In the genomic region with DNA sequence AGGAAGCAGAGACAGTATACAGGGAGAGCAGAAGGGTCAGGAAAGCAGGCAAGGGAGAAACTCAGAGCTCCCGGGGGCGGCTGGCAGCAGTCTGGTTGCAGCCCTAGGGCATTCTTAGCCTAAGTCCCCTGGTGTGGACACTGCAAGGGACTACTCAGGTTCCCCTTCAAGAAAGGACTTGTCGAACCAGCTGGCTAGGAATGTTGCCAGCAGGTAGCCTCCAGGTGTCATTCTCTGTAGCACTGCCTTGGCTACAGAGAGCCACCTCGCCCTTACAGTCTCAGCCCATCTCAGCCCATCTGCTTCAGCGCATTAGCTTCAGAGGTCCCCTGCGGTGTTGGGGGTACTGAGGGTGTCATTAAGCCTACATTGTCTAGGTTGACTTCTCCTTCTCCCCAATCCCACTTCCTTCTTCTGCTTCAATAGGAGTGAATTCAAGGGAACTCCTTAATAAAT, we compare ENCODE assay signal across 10 cellular contexts. TPM values are rescaled to one million over a fixed set of nuclear protein-coding genes. Genes with fewer than 3 reads are reported as not detected.
DNase-seq lines count a peak whose midpoint lies in the region; ATAC-seq and TF ChIP-seq lines count a peak whose summit lies in the region.
"Had no signal": no experiment of that assay in that cellular context is flagged by ENCODE, and none has a peak within 500 bp of the region (broad histone marks: within the 10 kb centered on the region; RNA-seq: fewer than 3 reads in every experiment).

No MANE protein-coding gene starts in this region.

- peak overlapping the region; percentile 95 for H4K8ac ChIP-seq in mesenchymal stem cell (ENCODE audit: low read length)

- H3K4me2 ChIP-seq in mesenchymal stem cell (ENCODE audit: low read length, poor library complexity, severe bottlenecking) = no peak overlapping the region

- CTCF ChIA-PET in activated CD8-positive, alpha-beta T cell treated with anti-CD3 and anti-CD28 coated beads for 36 hours (lab: Charles Lee) = interaction anchor here (0.8 to 3.0 kb wide), 4 partner anchors 12 to 124 kb away, joined by 3 to 17 read pairs (median 6); no protein-coding TSS in a partner anchor

- H2BK120ac ChIP-seq in mesenchymal stem cell (ENCODE audit: low read depth, low read length) = peak overlapping the region; percentile 77

- no peaks in the 10 kb centered on the region for H3K36me3 Mint-ChIP-seq in IgD-negative memory B cell
- H3K36me3 Mint-ChIP-seq in activated CD8-positive, alpha-beta T cell treated with anti-CD3 and anti-CD28 coated beads for 36 hours (ENCODE audit: low read depth) = no peaks in the 10 kb centered on the region

- no peak overlapping the region for H2AFZ ChIP-seq in mesenchymal stem cell (ENCODE audit: low read depth, low read length)

- H3K4me3 Mint-ChIP-seq in IgD-negative memory B cell = peak overlapping the region; percentile 13 to 77 (median 57)
- peak overlapping the region; percentile 27 for H3K4me3 Mint-ChIP-seq in activated CD8-positive, alpha-beta T cell treated with anti-CD3 and anti-CD28 coated beads for 36 hours

- DNase-seq in DMS79 treated with DMSO at 0.1 percent for 48 hours (lab: John Stamatoyannopoulos, UW) (peak; percentile 77), mesenchymal stem cell (no peak), hypothalamus (lab: John Stamatoyannopoulos, UW) (no peak), Peyer's patch (no peak), foreskin fibroblast (no peak)
- peak; percentile 41 for DNase-seq in activated CD8-positive, alpha-beta T cell treated with anti-CD3 and anti-CD28 coated beads for 36 hours
- DNase-seq: activated CD4-positive, alpha-beta T cell treated with anti-CD3 and anti-CD28 coated beads, Interleukin-2, amount 50 U/mL, for 48 hours; MM.1S had no signal

- TF ChIP-seq POLR2A in Peyer's patch (IDR thresholded peaks at IDR 0.05) = no peak

- H3K27ac ChIP-seq in mesenchymal stem cell (ENCODE audit: low read length, poor library complexity, severe bottlenecking) (no peak overlapping the region), Peyer's patch (peak overlapping the region in 2 of 4 donors; percentile 4 to 76)

- no peak overlapping the region for H2BK15ac ChIP-seq in mesenchymal stem cell (ENCODE audit: low read depth, poor library complexity, severe bottlenecking)

- H3K4ac ChIP-seq in mesenchymal stem cell (ENCODE audit: low read depth in 1 of 2, low read length in 2 of 2) = peak overlapping the region; percentile 40 to 91

- no peak for TF ChIP-seq CTCF in activated CD8-positive, alpha-beta T cell treated with anti-CD3 and anti-CD28 coated beads for 36 hours (IDR thresholded peaks at IDR 0.05)
- TF ChIP-seq CTCF in Peyer's patch (IDR thresholded peaks at IDR 0.05) (no peak), foreskin fibroblast (IDR thresholded peaks at IDR 0.05; ENCODE audit: low read depth, low read length) (no peak)

- no peaks in the 10 kb centered on the region for H3K36me3 ChIP-seq in mesenchymal stem cell (ENCODE audit: control insufficient read depth in 1 of 2, insufficient read depth in 2 of 2, low read depth in 1 of 2, low read length in 2 of 2)
- H3K36me3 ChIP-seq in Peyer's patch = no peaks in the 10 kb centered on the region

- H3K9ac ChIP-seq in mesenchymal stem cell (ENCODE audit: low read length) = peak overlapping the region; percentile 66

- peak; percentile 18 for ATAC-seq in activated CD8-positive, alpha-beta T cell treated with anti-CD3 and anti-CD28 coated beads for 36 hours
- no peak for ATAC-seq in GM18511 (IDR thresholded peaks at IDR 0.05; ENCODE audit: unreplicated experiment)

- POLR2A ChIA-PET in activated CD8-positive, alpha-beta T cell treated with anti-CD3 and anti-CD28 coated beads for 36 hours (lab: Charles Lee) = interaction anchor here (0.9 to 2.8 kb wide), 8 partner anchors 10 to 115 kb away, joined by 3 to 23 read pairs (median 4); partner anchors contain the start of genes TMSB10 and TRABD2A

- no peaks in the 10 kb centered on the region for H3K79me1 ChIP-seq in mesenchymal stem cell (replicated peaks; ENCODE audit: low read length, poor library complexity, severe bottlenecking)

- WGBS in mesenchymal stem cell = 83% methylated on average over 4 of the region's 6 CpGs

- H3K9me3 Mint-ChIP-seq in IgD-negative memory B cell = no peaks in the 10 kb centered on the region
- no peaks in the 10 kb centered on the region for H3K9me3 Mint-ChIP-seq in activated CD8-positive, alpha-beta T cell treated with anti-CD3 and anti-CD28 coated beads for 36 hours

- H3K4me1 Mint-ChIP-seq in IgD-negative memory B cell = peaks cover 38 to 45% (median 39%) of the 10 kb centered on the region in 3 donors
- peaks cover 57% of the 10 kb centered on the region for H3K4me1 Mint-ChIP-seq in activated CD8-positive, alpha-beta T cell treated with anti-CD3 and anti-CD28 coated beads for 36 hours (ENCODE audit: low read depth)

- H3K4me1 ChIP-seq in mesenchymal stem cell (ENCODE audit: control insufficient read depth, insufficient read depth, low read depth, low read length) (peaks cover 15% of the 10 kb centered on the region), Peyer's patch (peaks cover 3 to 26% (median 14%) of the 10 kb centered on the region in 4 donors)

- no peaks in the 10 kb centered on the region for H3K9me3 ChIP-seq in mesenchymal stem cell (ENCODE audit: control insufficient read depth, low read length)
- H3K9me3 ChIP-seq in Peyer's patch = no peaks in the 10 kb centered on the region

- H2AK5ac ChIP-seq in mesenchymal stem cell (ENCODE audit: low read length, severe bottlenecking) = peak overlapping the region; percentile 98

- H2BK5ac ChIP-seq in mesenchymal stem cell (ENCODE audit: low read depth, low read length, poor library complexity, severe bottlenecking) = no peak overlapping the region

- no peak overlapping the region for H3K23ac ChIP-seq in mesenchymal stem cell (ENCODE audit: low read length in 2 of 2)

- peak overlapping the region; percentile 44 to 91 for H3K18ac ChIP-seq in mesenchymal stem cell (ENCODE audit: low read depth in 1 of 2, low read length in 2 of 2)

- intact Hi-C loops in activated CD8-positive, alpha-beta T cell treated with anti-CD3 and anti-CD28 coated beads for 36 hours (cut with micrococcal nuclease) = no loop called here

- no peaks in the 10 kb centered on the region for H3K27me3 ChIP-seq in mesenchymal stem cell (ENCODE audit: control insufficient read depth in 1 of 2, insufficient read depth in 1 of 2, low read length in 2 of 2)
- H3K27me3 ChIP-seq in Peyer's patch = no peaks in the 10 kb centered on the region

- H3K4me3 ChIP-seq in mesenchymal stem cell (ENCODE audit: insufficient read depth in 1 of 2, low read depth in 1 of 2, low read length in 2 of 2) (peak overlapping the region in 1 of 2 experiments; percentile 35), Peyer's patch (no peak overlapping the region), foreskin fibroblast (ENCODE audit: low read depth in 1 of 2, low read length in 2 of 2) (no peak overlapping the region)

- peak overlapping the region; percentile 8 to 91 (median 46) for H3K27ac Mint-ChIP-seq in IgD-negative memory B cell
- peak overlapping the region; percentile 77 for H3K27ac Mint-ChIP-seq in activated CD8-positive, alpha-beta T cell treated with anti-CD3 and anti-CD28 coated beads for 36 hours

- peak overlapping the region; percentile 93 to 94 for H2BK12ac ChIP-seq in mesenchymal stem cell (ENCODE audit: low read length in 2 of 2)

- peak overlapping the region in 1 of 2 experiments; percentile 78 for H3K14ac ChIP-seq in mesenchymal stem cell (ENCODE audit: low read length in 2 of 2)

- peak overlapping the region; percentile 96 for H4K91ac ChIP-seq in mesenchymal stem cell (ENCODE audit: low read length)

- no peaks in the 10 kb centered on the region for H3K27me3 Mint-ChIP-seq in IgD-negative memory B cell
- H3K27me3 Mint-ChIP-seq in activated CD8-positive, alpha-beta T cell treated with anti-CD3 and anti-CD28 coated beads for 36 hours = no peaks in the 10 kb centered on the region

RNA-seq across cellular contexts. Expression of gene TMSB10, which starts 11.3 kb away (rescaled TPM):
- 6,394 TPM for polyA plus RNA-seq in IgD-negative memory B cell
- total RNA-seq in activated CD8-positive, alpha-beta T cell treated with anti-CD3 and anti-CD28 coated beads for 36 hours = 1,000 to 10,000 TPM; 2,035 to 2,060 TPM
- polyA plus RNA-seq in mesenchymal stem cell (2013, experiment 1 of 2) = 4,228 TPM
- polyA plus RNA-seq in mesenchymal stem cell (2013, experiment 2 of 2) = 4,226 TPM
- total RNA-seq in Peyer's patch = 1,000 to 10,000 TPM; 3,771 to 5,073 (median 4,495) TPM

RNA-seq across cellular contexts. Expression of gene TRABD2A, which starts 13.3 kb away (rescaled TPM):
- 5.7 TPM for polyA plus RNA-seq in IgD-negative memory B cell
- 10 to 100 TPM; 56.3 to 56.4 TPM for total RNA-seq in activated CD8-positive, alpha-beta T cell treated with anti-CD3 and anti-CD28 coated beads for 36 hours
- polyA plus RNA-seq in mesenchymal stem cell (2013, experiment 1 of 2) = 6.6 TPM
- 6.3 TPM for polyA plus RNA-seq in mesenchymal stem cell (2013, experiment 2 of 2)
- 10 to 100 TPM; 32.2 to 85.4 (median 55.0) TPM for total RNA-seq in Peyer's patch

Comparison
In these comparisons a context has a peak if more than half of its experiments do, and no peak if none do; other contexts are left out.
1. DNase-seq: peak in DMS79 treated with DMSO at 0.1 percent for 48 hours (single experiment) and activated CD8-positive, alpha-beta T cell treated with anti-CD3 and anti-CD28 coated beads for 36 hours (single experiment); none in mesenchymal stem cell (single experiment), hypothalamus (0 of 51), Peyer's patch (0 of 3) and foreskin fibroblast (0 of 2).